ENCODE assay signal across 23 cellular contexts in genomic region chr10:73634397-73634796, GRCh38. TPM values are rescaled to one million over a fixed set of nuclear protein-coding genes. Genes with fewer than 3 reads are reported as not detected.
"Had no signal": no experiment of that assay in that cellular context is flagged by ENCODE, and none has a peak within 500 bp of the region (broad histone marks: within the 10 kb centered on the region; RNA-seq: fewer than 3 reads in every experiment).

No MANE protein-coding gene starts in this region.

- H3K27me3 ChIP-seq: heart right ventricle had no signal

- H3K9me3 Mint-ChIP-seq: activated CD4-positive, alpha-beta T cell treated with anti-CD3 and anti-CD28 coated beads, Interleukin-2, amount 10 ng/mL, durations not matched to agents 7 days and 5 days; activated naive CD4-positive, alpha-beta T cell treated with anti-CD3 and anti-CD28 coated beads, Interleukin-2, amount 50 U/mL, for 72 hours; activated T-helper 1 cell treated with anti-CD3 and anti-CD28 coated beads, Interleukin-12 subunit alpha, Interleukin-12 subunit beta, Interleukin-2, Interleukin-4 antibody, amounts not matched to agents 30 ng/mL and 10 ng/mL and 1 ng/mL, durations not matched to agents 14 hours and 24 hours and 36 hours; brain; dendritic cell treated with granulocyte-macrophage colony-stimulating factor and Interleukin-4, amounts not matched to agents 40 ng/mL and 50 ng/mL, for 4 days; mesothelial cell of epicardium; natural killer cell; type B pancreatic cell had no signal

- H3K27ac ChIP-seq: heart right ventricle, thoracic aorta, VCaP had no signal

- H3K27me3 Mint-ChIP-seq: activated CD4-positive, alpha-beta T cell treated with anti-CD3 and anti-CD28 coated beads, Interleukin-2, amount 10 ng/mL, durations not matched to agents 7 days and 5 days had no signal

- H3K4me1 ChIP-seq: heart right ventricle had no signal

- H3K9me3 ChIP-seq: heart right ventricle, thoracic aorta had no signal

- H3K36me3 ChIP-seq: heart right ventricle, thoracic aorta had no signal

- H3K4me3 Mint-ChIP-seq: activated CD4-positive, alpha-beta T cell treated with anti-CD3 and anti-CD28 coated beads, Interleukin-2, amount 10 ng/mL, durations not matched to agents 7 days and 5 days; activated CD8-positive, alpha-beta T cell treated with anti-CD3 and anti-CD28 coated beads, Interleukin-2, amount 10 ng/mL, durations not matched to agents 7 days and 5 days; activated T-helper 1 cell treated with anti-CD3 and anti-CD28 coated beads, Interleukin-12 subunit alpha, Interleukin-12 subunit beta, Interleukin-2, Interleukin-4 antibody, amounts not matched to agents 30 ng/mL and 10 ng/mL and 1 ng/mL, durations not matched to agents 14 hours and 24 hours and 36 hours; dendritic cell treated with granulocyte-macrophage colony-stimulating factor and Interleukin-4, amounts not matched to agents 40 ng/mL and 50 ng/mL, for 4 days; mesothelial cell of epicardium; natural killer cell; type B pancreatic cell had no signal

- DNase-seq: activated CD4-positive, alpha-beta T cell treated with anti-CD3 and anti-CD28 coated beads, Interleukin-2, amount 10 ng/mL, durations not matched to agents 7 days and 5 days; activated CD4-positive, CD25-positive, alpha-beta regulatory T cell treated with anti-CD3 and anti-CD28 coated beads, Interleukin-2, amount 50 U/mL, for 72 hours; activated CD8-positive, alpha-beta T cell treated with anti-CD3 and anti-CD28 coated beads, Interleukin-2, amount 10 ng/mL, durations not matched to agents 7 days and 5 days; activated gamma-delta T cell; effector CD4-positive, alpha-beta T cell; heart right ventricle; natural killer cell; stimulated activated CD4-positive, alpha-beta T cell treated with anti-CD3 and anti-CD28 coated beads, Interleukin-4, amount 100 ng/mL, for 24 hours; stimulated activated naive CD4-positive, alpha-beta T cell treated with Interleukin-2 at 50 U/mL for 16 hours; T-helper 2 cell had no signal

- H3K4me3 ChIP-seq: heart right ventricle, lung, thoracic aorta had no signal

- H3K4me1 Mint-ChIP-seq: activated CD4-positive, alpha-beta T cell treated with anti-CD3 and anti-CD28 coated beads, Interleukin-2, amount 10 ng/mL, durations not matched to agents 7 days and 5 days; mesothelial cell of epicardium; natural killer cell had no signal

- H3K36me3 Mint-ChIP-seq: activated naive CD4-positive, alpha-beta T cell treated with anti-CD3 and anti-CD28 coated beads, Interleukin-2, amount 50 U/mL, for 72 hours; brain; mesothelial cell of epicardium; natural killer cell; type B pancreatic cell had no signal

- H3K27ac Mint-ChIP-seq: activated CD4-positive, alpha-beta T cell treated with anti-CD3 and anti-CD28 coated beads, Interleukin-2, amount 10 ng/mL, durations not matched to agents 7 days and 5 days; activated CD8-positive, alpha-beta T cell treated with anti-CD3 and anti-CD28 coated beads, Interleukin-2, amount 10 ng/mL, durations not matched to agents 7 days and 5 days; activated naive CD4-positive, alpha-beta T cell treated with anti-CD3 and anti-CD28 coated beads, Interleukin-2, amount 50 U/mL, for 72 hours; activated T-helper 1 cell treated with anti-CD3 and anti-CD28 coated beads, Interleukin-12 subunit alpha, Interleukin-12 subunit beta, Interleukin-2, Interleukin-4 antibody, amounts not matched to agents 30 ng/mL and 10 ng/mL and 1 ng/mL, durations not matched to agents 14 hours and 24 hours and 36 hours; dendritic cell treated with granulocyte-macrophage colony-stimulating factor and Interleukin-4, amounts not matched to agents 40 ng/mL and 50 ng/mL, for 4 days; mesothelial cell of epicardium; natural killer cell; progenitor cell of endocrine pancreas; type B pancreatic cell had no signal

RNA-seq across cellular contexts. Expression of gene MYOZ1, which starts 6.9 kb away (rescaled TPM):
- total RNA-seq: activated CD4-positive, alpha-beta T cell treated with anti-CD3 and anti-CD28 coated beads, Interleukin-2, amount 10 ng/mL, durations not matched to agents 7 days and 5 days; activated CD8-positive, alpha-beta T cell treated with anti-CD3 and anti-CD28 coated beads, Interleukin-2, amount 10 ng/mL, durations not matched to agents 7 days and 5 days; activated naive CD4-positive, alpha-beta T cell treated with anti-CD3 and anti-CD28 coated beads, Interleukin-2, amount 50 U/mL, for 72 hours; activated T-helper 1 cell treated with anti-CD3 and anti-CD28 coated beads, Interleukin-12 subunit alpha, Interleukin-12 subunit beta, Interleukin-2, Interleukin-4 antibody, amounts not matched to agents 30 ng/mL and 10 ng/mL and 1 ng/mL, durations not matched to agents 14 hours and 24 hours and 36 hours; natural killer cell had no signal
- polyA plus RNA-seq: keratinocyte had no signal

RNA-seq across cellular contexts. Expression of gene SYNPO2L, which starts 21.4 kb away (rescaled TPM):
- total RNA-seq: activated CD4-positive, alpha-beta T cell treated with anti-CD3 and anti-CD28 coated beads, Interleukin-2, amount 10 ng/mL, durations not matched to agents 7 days and 5 days; activated naive CD4-positive, alpha-beta T cell treated with anti-CD3 and anti-CD28 coated beads, Interleukin-2, amount 50 U/mL, for 72 hours; epithelial cell of proximal tubule; natural killer cell; osteocyte; thoracic aorta had no signal
- polyA plus RNA-seq: keratinocyte had no signal
